In genomic region chr6:99183066-99183465, GRCh38 we compare ENCODE assay signal across 37 cellular contexts.
DNase-seq lines count a peak whose midpoint lies in the region; ATAC-seq, FAIRE-seq and TF ChIP-seq lines count a peak whose summit lies in the region.
"Had no signal": no experiment of that assay in that cellular context is flagged by ENCODE, and none has a peak within 500 bp of the region (broad histone marks: within the 10 kb centered on the region; RNA-seq: fewer than 3 reads in every experiment).

No MANE protein-coding gene starts in this region.

- no peak overlapping the region for H3K4me2 ChIP-seq in astrocyte (ENCODE audit: low read length)
- H3K4me2 ChIP-seq: A549; BLaER1; BLaER1 treated with 17β-estradiol and CSF1 and Interleukin-3, amounts not matched to agents 10 nM and 100 nM had no signal

- H3K27ac Mint-ChIP-seq in astrocyte (ENCODE audit: unreplicated experiment), result peak overlapping the region; percentile 60
- no peak overlapping the region for H3K27ac Mint-ChIP-seq in T-cell
- H3K27ac Mint-ChIP-seq: B cell; CD14-positive monocyte; CD4-positive, alpha-beta memory T cell; CD4-positive, alpha-beta T cell; CD4-positive, CD25-positive, alpha-beta regulatory T cell; CD8-positive, alpha-beta memory T cell; CD8-positive, alpha-beta T cell had no signal

- no peaks in the 10 kb centered on the region for H3K79me2 ChIP-seq in astrocyte (ENCODE audit: insufficient read depth, low read length)

- no peak overlapping the region for H3K4me3 Mint-ChIP-seq in astrocyte (ENCODE audit: unreplicated experiment)
- H3K4me3 Mint-ChIP-seq in T-cell, result no peak overlapping the region
- H3K4me3 Mint-ChIP-seq: B cell; CD14-positive monocyte; CD4-positive, alpha-beta memory T cell; CD4-positive, alpha-beta T cell; CD4-positive, CD25-positive, alpha-beta regulatory T cell; CD8-positive, alpha-beta memory T cell; CD8-positive, alpha-beta T cell had no signal

- no peaks in the 10 kb centered on the region for H3K9me3 ChIP-seq in astrocyte (ENCODE audit: insufficient read depth, low read depth, low read length)
- H3K9me3 ChIP-seq: A549, BE2C had no signal

- H3K27me3 ChIP-seq in astrocyte (ENCODE audit: insufficient read depth, low read length) (no peaks in the 10 kb centered on the region), bronchial epithelial cell (ENCODE audit: control insufficient read depth, insufficient read depth, low read length) (no peaks in the 10 kb centered on the region)
- H3K27me3 ChIP-seq: BE2C; BLaER1; BLaER1 treated with 17β-estradiol and CSF1 and Interleukin-3, amounts not matched to agents 10 nM and 100 nM had no signal

- DNase-seq in astrocyte (ENCODE audit: low read depth) (no peak), bronchial epithelial cell (ENCODE audit: low read depth) (peak; percentile 66), epithelial cell of esophagus (ENCODE audit: low read depth) (peak; percentile 30), iris pigment epithelial cell (ENCODE audit: low read depth) (peak; percentile 1), T-cell (no peak), kidney glomerular epithelial cell (lab: John Stamatoyannopoulos, UW) (no peak), cerebellar nuclear complex (lab: John Stamatoyannopoulos, UW) (no peak), NCI-H2029 (lab: John Stamatoyannopoulos, UW) (no peak)
- DNase-seq: 8988T; ACHN; AML-193; BE2C; C1 segment of cervical spinal cord; Caco-2; Calu3; CD4-positive, alpha-beta memory T cell; CD4-positive, alpha-beta T cell; CD4-positive, CD25-positive, alpha-beta regulatory T cell; CD8-positive, alpha-beta memory T cell; CD8-positive, alpha-beta T cell; COR-L47; DMS 273 treated with DMSO at 0.1 percent for 48 hours; DMS153; DMS53; DMS79; DMS79 treated with DMSO at 0.1 percent for 48 hours; DND-41; EL had no signal

- H3K4me1 Mint-ChIP-seq in astrocyte (ENCODE audit: low read depth, unreplicated experiment) (peaks cover 2% of the 10 kb centered on the region), T-cell (no peaks in the 10 kb centered on the region)
- H3K4me1 Mint-ChIP-seq: B cell; CD14-positive monocyte; CD4-positive, alpha-beta memory T cell; CD4-positive, CD25-positive, alpha-beta regulatory T cell; CD8-positive, alpha-beta memory T cell had no signal

- no peak overlapping the region for H3K27ac ChIP-seq in astrocyte (ENCODE audit: low read depth, low read length)
- H3K27ac ChIP-seq: 22Rv1; A549; BLaER1; BLaER1 treated with 17β-estradiol and CSF1 and Interleukin-3, amounts not matched to agents 10 nM and 100 nM; C4-2B had no signal

- no peak overlapping the region for H3K9ac ChIP-seq in astrocyte (ENCODE audit: low read length)
- H3K9ac ChIP-seq: BLaER1; BLaER1 treated with 17β-estradiol and CSF1 and Interleukin-3, amounts not matched to agents 10 nM and 100 nM had no signal

- H3K36me3 ChIP-seq in astrocyte (ENCODE audit: insufficient read depth, low read length) (no peaks in the 10 kb centered on the region), bronchial epithelial cell (ENCODE audit: control insufficient read depth, insufficient read depth, low read length) (no peaks in the 10 kb centered on the region)
- H3K36me3 ChIP-seq: BE2C; BLaER1; BLaER1 treated with 17β-estradiol and CSF1 and Interleukin-3, amounts not matched to agents 10 nM and 100 nM had no signal

- no peak for FAIRE-seq in astrocyte (lab: Jason Lieb, UNC)
- no peak for FAIRE-seq in bronchial epithelial cell (lab: Jason Lieb, UNC)
- FAIRE-seq: A204.1, A549, D721Med had no signal

- H3K4me3 ChIP-seq in astrocyte (ENCODE audit: insufficient read depth, low read depth, low read length) (no peak overlapping the region), bronchial epithelial cell (ENCODE audit: low read depth, low read length) (no peak overlapping the region), epithelial cell of esophagus (ENCODE audit: low read length) (no peak overlapping the region)
- H3K4me3 ChIP-seq: A549; BLaER1; BLaER1 treated with 17β-estradiol and CSF1 and Interleukin-3, amounts not matched to agents 10 nM and 100 nM had no signal

- no peak for TF ChIP-seq CTCF in astrocyte (IDR thresholded peaks at IDR 0.05; ENCODE audit: insufficient read depth, low read depth, low read length)
- no peak for TF ChIP-seq CTCF in bronchial epithelial cell (IDR thresholded peaks at IDR 0.05; ENCODE audit: insufficient read depth, low read length, severe bottlenecking)
- TF ChIP-seq CTCF in epithelial cell of esophagus (IDR thresholded peaks at IDR 0.05; ENCODE audit: insufficient read depth, low read depth, low read length, missing control alignments), result no peak

- CTCF ChIA-PET in T-cell (lab: Charles Lee), result no interaction called here

- peaks cover 4% of the 10 kb centered on the region for H3K9me3 Mint-ChIP-seq in astrocyte (ENCODE audit: unreplicated experiment)
- peaks cover 10 to 22% (median 15%) of the 10 kb centered on the region in 3 donors for H3K9me3 Mint-ChIP-seq in T-cell

- no peaks in the 10 kb centered on the region for H3K36me3 Mint-ChIP-seq in astrocyte (ENCODE audit: low read depth, unreplicated experiment)
- no peaks in the 10 kb centered on the region for H3K36me3 Mint-ChIP-seq in T-cell
- H3K36me3 Mint-ChIP-seq: CD14-positive monocyte; CD4-positive, CD25-positive, alpha-beta regulatory T cell; CD8-positive, alpha-beta memory T cell; CD8-positive, alpha-beta T cell had no signal

- ATAC-seq in T-cell (replicated peaks in 1 of 4), result no peak
- ATAC-seq: A549; CD8-positive, alpha-beta T cell had no signal

- POLR2A ChIA-PET in T-cell (lab: Charles Lee), result no interaction called here

- H2AFZ ChIP-seq in astrocyte (ENCODE audit: low read depth, low read length), result no peak overlapping the region

- H3K4me1 ChIP-seq in astrocyte (ENCODE audit: insufficient read depth, low read length), result no peaks in the 10 kb centered on the region
- H3K4me1 ChIP-seq: A549, BE2C, BLaER1 had no signal

- no peaks in the 10 kb centered on the region for H4K20me1 ChIP-seq in astrocyte (ENCODE audit: insufficient read depth, low read length)
- H4K20me1 ChIP-seq: BLaER1; BLaER1 treated with 17β-estradiol and CSF1 and Interleukin-3, amounts not matched to agents 10 nM and 100 nM had no signal

- peaks cover 4% of the 10 kb centered on the region for H3K27me3 Mint-ChIP-seq in astrocyte (ENCODE audit: low read depth, unreplicated experiment)
- H3K27me3 Mint-ChIP-seq in T-cell, result peaks cover 18 to 26% of the 10 kb centered on the region in 2 donors
- H3K27me3 Mint-ChIP-seq: CD4-positive, CD25-positive, alpha-beta regulatory T cell had no signal

Comparison
In these comparisons a context has a peak if more than half of its experiments do, and no peak if none do; other contexts are left out.
1. DNase-seq: peak in bronchial epithelial cell (single experiment), epithelial cell of esophagus (single experiment) and iris pigment epithelial cell (single experiment); none in astrocyte (single experiment), T-cell (0 of 34), kidney glomerular epithelial cell (single experiment), cerebellar nuclear complex (0 of 2) and NCI-H2029 (single experiment).